14 cellular contexts compared by ENCODE assay signal in genomic region chr5:98564836-98565235, GRCh38.
"Had no signal": no experiment of that assay in that cellular context is flagged by ENCODE, and none has a peak within 500 bp of the region (broad histone marks: within the 10 kb centered on the region; RNA-seq: fewer than 3 reads in every experiment).

No MANE protein-coding gene starts in this region.

- H3K9me3 Mint-ChIP-seq: nephron progenitor cell, type B pancreatic cell had no signal

- DNase-seq: effector CD8-positive, alpha-beta T cell; heart right ventricle; hypothalamus; islet precursor cell; mammary epithelial cell; naive thymus-derived CD4-positive, alpha-beta T cell; nephron progenitor cell; posterior cingulate gyrus; stimulated activated CD4-positive, alpha-beta T cell treated with anti-CD3 and anti-CD28 coated beads, Interleukin-12 subunit alpha, Interleukin-12 subunit beta, amount 100 ng/mL, for 4 hours; stimulated activated naive CD4-positive, alpha-beta T cell; stomach; uterus had no signal

- H3K9me3 ChIP-seq: heart right ventricle, stomach, uterus had no signal

- H3K27ac ChIP-seq: heart right ventricle, skin epidermis, uterus had no signal

- H3K27me3 ChIP-seq: heart right ventricle, stomach, uterus had no signal

- H3K36me3 Mint-ChIP-seq: naive thymus-derived CD4-positive, alpha-beta T cell; type B pancreatic cell had no signal

- H3K4me3 Mint-ChIP-seq: naive thymus-derived CD4-positive, alpha-beta T cell; nephron progenitor cell; type B pancreatic cell had no signal

- H3K27me3 Mint-ChIP-seq: type B pancreatic cell had no signal

- H3K4me1 ChIP-seq: heart right ventricle, uterus had no signal

- H3K27ac Mint-ChIP-seq: naive thymus-derived CD4-positive, alpha-beta T cell; nephron progenitor cell; type B pancreatic cell had no signal

- H3K4me1 Mint-ChIP-seq: naive thymus-derived CD4-positive, alpha-beta T cell; nephron progenitor cell had no signal

- H3K36me3 ChIP-seq: heart right ventricle, stomach, uterus had no signal

- H3K4me3 ChIP-seq: heart right ventricle, skin epidermis, stomach, uterus had no signal
